Comparison of ENCODE assay signal across 8 cellular contexts in genomic region chr16:30805370-30806169, GRCh38. TPM values are rescaled to one million over a fixed set of nuclear protein-coding genes. Genes with fewer than 3 reads are reported as not detected.
DNase-seq lines count a peak whose midpoint lies in the region; ATAC-seq and TF ChIP-seq lines count a peak whose summit lies in the region.

No MANE protein-coding gene starts in this region.

- TF ChIP-seq CTCF in KMS-11 (conservative IDR thresholded peaks at IDR 0.05; ENCODE audit: low read depth, low read length) (no peak), adrenal gland (IDR thresholded peaks at IDR 0.05) (peak in 1 of 6 experiments; percentile 8), omental fat pad (IDR thresholded peaks at IDR 0.05) (no peak)

- H3K27me3 ChIP-seq in KMS-11 (ENCODE audit: insufficient read depth, low read depth) (no peaks in the 10 kb centered on the region), adrenal gland (no peaks in the 10 kb centered on the region)

- H3K4me2 ChIP-seq in KMS-11 = peak overlapping the region; percentile 71

- peak; percentile 84 for DNase-seq in ELR (ENCODE audit: low read depth)
- peak; percentile 85 to 94 (median 90) for DNase-seq in adrenal gland
- DNase-seq in Right ventricle myocardium superior = peak; percentile 94
- peak; percentile 52 for DNase-seq in omental fat pad (ENCODE audit: low spot score)

- peak; percentile 96 for ATAC-seq in SK-N-SH treated with all-trans-retinoic acid at 6 μM for 48 hours
- ATAC-seq in Right ventricle myocardium superior (ENCODE audit: poor library complexity) = peak; percentile 98
- ATAC-seq in omental fat pad (ENCODE audit: low FRiP score) = peak; percentile 96
- no peak for ATAC-seq in HG03159 (IDR thresholded peaks at IDR 0.05; ENCODE audit: unreplicated experiment)

- WGBS in adrenal gland, 4 donors = 1 to 5% (median 1%) methylated on average over 7 to 62 of the region's 62 CpGs
- 1% methylated on average over 62 of the region's 62 CpGs for WGBS in urinary bladder

- no peaks in the 10 kb centered on the region for H3K79me2 ChIP-seq in KMS-11 (ENCODE audit: insufficient read depth, low read depth)

- H3K4me1 ChIP-seq in KMS-11 (ENCODE audit: low read depth, poor library complexity, severe bottlenecking) (peaks cover 8% of the 10 kb centered on the region), adrenal gland (replicated peaks in 1 of 2) (peaks cover 16 to 17% of the 10 kb centered on the region in 2 donors), urinary bladder (ENCODE audit: insufficient read depth) (no peaks in the 10 kb centered on the region)

- H3K9ac ChIP-seq in KMS-11 = peak overlapping the region; percentile 77

- peak; percentile 93 to 96 for TF ChIP-seq POLR2A in adrenal gland (IDR thresholded peaks at IDR 0.05)

- H3K36me3 ChIP-seq in KMS-11 (ENCODE audit: insufficient read depth) (no peaks in the 10 kb centered on the region), adrenal gland (replicated peaks in 1 of 2) (no peaks in the 10 kb centered on the region), urinary bladder (ENCODE audit: insufficient read depth) (no peaks in the 10 kb centered on the region)

- H3K4me3 ChIP-seq in KMS-11 (IDR thresholded peaks at IDR 0.05; ENCODE audit: insufficient read depth, low read depth, low read length) (peak overlapping the region; percentile 45), adrenal gland (peak overlapping the region; percentile 52 to 95 (median 67)), urinary bladder (ENCODE audit: low read depth, low read length) (peak overlapping the region; percentile 58)

- intact Hi-C loops in adrenal gland (cut with DNase I) (no loop called here), Right ventricle myocardium superior (cut with DNase I) (no loop called here)

- H4K20me1 ChIP-seq in KMS-11 (ENCODE audit: insufficient read depth) = no peaks in the 10 kb centered on the region

- no peaks in the 10 kb centered on the region for H3K9me3 ChIP-seq in adrenal gland (replicated peaks in 1 of 3)

- H3K27ac ChIP-seq in KMS-11 (no peak overlapping the region), adrenal gland (peak overlapping the region; percentile 76 to 96 (median 94)), urinary bladder (ENCODE audit: low read depth) (peak overlapping the region; percentile 79)

- peak overlapping the region; percentile 97 for H2AFZ ChIP-seq in KMS-11 (ENCODE audit: low read depth)

TF ChIP-seq in SK-N-SH treated with all-trans-retinoic acid at 6 μM for 48 hours, 23 proteins besides CTCF, POLR2A, EP300 and RAD21 (continues in another document):
- no peak for TF ChIP-seq ZNF8 (CRISPR knock-in tag; IDR thresholded peaks at IDR 0.05)
- TF ChIP-seq CSDC2 (CRISPR knock-in tag; IDR thresholded peaks at IDR 0.05) = no peak
- TF ChIP-seq SNAI2 (CRISPR knock-in tag; IDR thresholded peaks at IDR 0.05) = no peak
- no peak for TF ChIP-seq RARB (CRISPR knock-in tag; IDR thresholded peaks at IDR 0.05)
- no peak for TF ChIP-seq ZNF70 (CRISPR knock-in tag; IDR thresholded peaks at IDR 0.05)
- TF ChIP-seq PATZ1 (CRISPR knock-in tag; IDR thresholded peaks at IDR 0.05; ENCODE audit: borderline replicate concordance) = no peak
- TF ChIP-seq ZC3H10 (CRISPR knock-in tag; IDR thresholded peaks at IDR 0.05) = no peak
- TF ChIP-seq ZFP3 (CRISPR knock-in tag; IDR thresholded peaks at IDR 0.05) = 0 out of 2 replicates have a peak, but pooled peaks have one; percentile 68
- no peak for TF ChIP-seq CSRNP3 (CRISPR knock-in tag; IDR thresholded peaks at IDR 0.05)
- no peak for TF ChIP-seq ZFP30 (CRISPR knock-in tag; IDR thresholded peaks at IDR 0.05)
- TF ChIP-seq TSHZ2 (CRISPR knock-in tag; IDR thresholded peaks at IDR 0.05) = 0 out of 2 replicates have a peak, but pooled peaks have one; percentile 17
- no peak for TF ChIP-seq TOX (CRISPR knock-in tag; IDR thresholded peaks at IDR 0.05; ENCODE audit: borderline replicate concordance)
- TF ChIP-seq OSR1 (CRISPR knock-in tag; IDR thresholded peaks at IDR 0.05) = no peak
- TF ChIP-seq ISL1 (CRISPR knock-in tag; IDR thresholded peaks at IDR 0.05) = no peak
- TF ChIP-seq BACH2 (CRISPR knock-in tag; IDR thresholded peaks at IDR 0.05; ENCODE audit: borderline replicate concordance) = no peak
- TF ChIP-seq PPARA (CRISPR knock-in tag; IDR thresholded peaks at IDR 0.05; ENCODE audit: borderline replicate concordance) = no peak
- TF ChIP-seq ZNF565 (CRISPR knock-in tag; conservative IDR thresholded peaks at IDR 0.05; ENCODE audit: low read depth) = no peak

RNA-seq across cellular contexts. Expression of gene ZNF629, which starts 18.6 kb away (rescaled TPM):
- total RNA-seq in adrenal gland (10 to 100 TPM; 19.5 to 27.0 (median 24.3) TPM), Right ventricle myocardium superior (16.5 TPM), omental fat pad (10 to 100 TPM in 2 of 4 donors, 1 to 10 TPM in 2; 8.7 to 15.0 (median 11.5) TPM), urinary bladder (7.2 TPM)
- polyA plus RNA-seq in adrenal gland (10 to 100 TPM in 2 of 3 donors, 1 to 10 TPM in 1; 7.9 to 14.7 (median 13.6) TPM), urinary bladder (11.2 TPM)

RNA-seq across cellular contexts. Expression of gene RNF40, which starts 43.4 kb away (rescaled TPM):
- 100 to 1,000 TPM in 7 of 8 donors, 10 to 100 TPM in 1; 86.9 to 164 (median 109) TPM for total RNA-seq in adrenal gland
- 100 to 1,000 TPM; 121 to 143 (median 137) TPM for polyA plus RNA-seq in adrenal gland
- total RNA-seq in Right ventricle myocardium superior = 29.4 TPM
- 10 to 100 TPM; 53.9 to 77.7 (median 69.5) TPM for total RNA-seq in omental fat pad
- 47.3 TPM for total RNA-seq in urinary bladder
- polyA plus RNA-seq in urinary bladder = 57.6 TPM

RNA-seq across cellular contexts. Expression of gene CFAP119, which starts 43.7 kb away (rescaled TPM):
- total RNA-seq in adrenal gland (10 to 100 TPM in 2 of 8 donors, 1 to 10 TPM in 6; 2.3 to 12.8 (median 7.4) TPM), Right ventricle myocardium superior (0.46 TPM), omental fat pad (1 to 10 TPM; 1.4 to 4.8 (median 2.5) TPM), urinary bladder (1.3 TPM)
- polyA plus RNA-seq in adrenal gland (10 to 100 TPM in 2 of 3 donors, 1 to 10 TPM in 1; 6.3 to 37.6 (median 24.6) TPM), urinary bladder (3.1 TPM)

RNA-seq across cellular contexts. Expression of gene PHKG2, which starts 57.3 kb away (rescaled TPM):
- total RNA-seq in adrenal gland = 10 to 100 TPM; 25.4 to 48.3 (median 35.1) TPM
- polyA plus RNA-seq in adrenal gland = 10 to 100 TPM; 18.7 to 82.8 (median 58.5) TPM
- 13.4 TPM for total RNA-seq in Right ventricle myocardium superior
- total RNA-seq in omental fat pad = 10 to 100 TPM; 25.2 to 34.0 (median 29.4) TPM
- total RNA-seq in urinary bladder = 9.1 TPM
- 28.9 TPM for polyA plus RNA-seq in urinary bladder
